ENCODE assay signal across 27 cellular contexts in genomic region chr7:2504128-2504817, GRCh38. TPM values are rescaled to one million over a fixed set of nuclear protein-coding genes. Genes with fewer than 3 reads are reported as not detected.
"Had no signal": no experiment of that assay in that cellular context is flagged by ENCODE, and none has a peak within 500 bp of the region (broad histone marks: within the 10 kb centered on the region; RNA-seq: fewer than 3 reads in every experiment).

No MANE protein-coding gene starts in this region.

- H3K27ac Mint-ChIP-seq: activated CD8-positive, alpha-beta T cell treated with anti-CD3 and anti-CD28 coated beads for 36 hours; activated naive CD8-positive, alpha-beta T cell; activated T-cell treated with anti-CD3 and anti-CD28 coated beads, Interleukin-2, amount 50 U/mL, for 24 hours; activated T-helper 1 cell treated with anti-CD3 and anti-CD28 coated beads, Interleukin-12 subunit alpha, Interleukin-12 subunit beta, Interleukin-2, Interleukin-4 antibody, amounts not matched to agents 30 ng/mL and 10 ng/mL and 1 ng/mL, durations not matched to agents 14 hours and 24 hours and 36 hours had no signal

- H3K27ac ChIP-seq: SK-N-MC, WERI-Rb-1 had no signal

- H3K4me3 Mint-ChIP-seq: activated CD8-positive, alpha-beta T cell treated with anti-CD3 and anti-CD28 coated beads for 36 hours; activated naive CD8-positive, alpha-beta T cell; activated T-cell treated with anti-CD3 and anti-CD28 coated beads, Interleukin-2, amount 50 U/mL, for 24 hours; activated T-helper 1 cell treated with anti-CD3 and anti-CD28 coated beads, Interleukin-12 subunit alpha, Interleukin-12 subunit beta, Interleukin-2, Interleukin-4 antibody, amounts not matched to agents 30 ng/mL and 10 ng/mL and 1 ng/mL, durations not matched to agents 14 hours and 24 hours and 36 hours; brain; central memory CD8-positive, alpha-beta T cell had no signal

- H3K9me3 Mint-ChIP-seq: activated CD8-positive, alpha-beta T cell treated with anti-CD3 and anti-CD28 coated beads for 36 hours; activated T-cell treated with anti-CD3 and anti-CD28 coated beads, Interleukin-2, amount 50 U/mL, for 24 hours; activated T-helper 1 cell treated with anti-CD3 and anti-CD28 coated beads, Interleukin-12 subunit alpha, Interleukin-12 subunit beta, Interleukin-2, Interleukin-4 antibody, amounts not matched to agents 30 ng/mL and 10 ng/mL and 1 ng/mL, durations not matched to agents 14 hours and 24 hours and 36 hours; central memory CD8-positive, alpha-beta T cell had no signal

- H3K27me3 Mint-ChIP-seq: activated CD8-positive, alpha-beta T cell treated with anti-CD3 and anti-CD28 coated beads for 36 hours; activated naive CD8-positive, alpha-beta T cell; activated T-cell treated with anti-CD3 and anti-CD28 coated beads, Interleukin-2, amount 50 U/mL, for 24 hours; brain; central memory CD8-positive, alpha-beta T cell had no signal

- FAIRE-seq: astrocyte, RCC 7860 had no signal

- H3K36me3 Mint-ChIP-seq: activated naive CD8-positive, alpha-beta T cell; brain had no signal

- H3K4me3 ChIP-seq: SK-N-MC had no signal

- H3K36me3 ChIP-seq: WERI-Rb-1 had no signal

- DNase-seq: activated CD4-positive, alpha-beta T cell treated with anti-CD3 and anti-CD28 coated beads for 4 hours; activated CD8-positive, alpha-beta memory T cell treated with anti-CD3 and anti-CD28 coated beads, Interleukin-2, amount 50 U/mL, for 4 hours; activated CD8-positive, alpha-beta T cell treated with anti-CD3 and anti-CD28 coated beads for 36 hours; activated effector memory CD4-positive, alpha-beta T cell treated with Interleukin-2 at 50 U/mL for 16 hours; activated naive CD4-positive, alpha-beta T cell; activated T-cell treated with anti-CD3 and anti-CD28 coated beads, Interleukin-2, amount 50 U/mL, for 24 hours; amygdala; KG1; NCI-H1092; NCI-H1417; NCI-H1930; NCI-H446; NCI-H524; PC-3; SIG-M5; T-helper 1 cell; WERI-Rb-1 had no signal

- ATAC-seq: activated CD4-positive, CD25-positive, alpha-beta regulatory T cell treated with anti-CD3 and anti-CD28 coated beads, Interleukin-2, amount 50 U/mL, for 24 hours; activated CD8-positive, alpha-beta T cell treated with anti-CD3 and anti-CD28 coated beads for 36 hours; PC-3 had no signal

RNA-seq across cellular contexts. Expression of gene GRIFIN, which starts 28.1 kb away (rescaled TPM):
- total RNA-seq: activated CD8-positive, alpha-beta T cell treated with anti-CD3 and anti-CD28 coated beads for 36 hours; activated T-helper 1 cell treated with anti-CD3 and anti-CD28 coated beads, Interleukin-12 subunit alpha, Interleukin-12 subunit beta, Interleukin-2, Interleukin-4 antibody, amounts not matched to agents 30 ng/mL and 10 ng/mL and 1 ng/mL, durations not matched to agents 14 hours and 24 hours and 36 hours; astrocyte; MCF 10A; PC-3; T-helper 2 cell treated with Interferon-gamma antibody and Interleukin-4, amounts not matched to agents 100 ng/mL and 5 ng/mL, for 36 hours had no signal
